21 cellular contexts compared by ENCODE assay signal in genomic region chr1:79660127-79660526, GRCh38.
DNase-seq lines count a peak whose midpoint lies in the region; ATAC-seq, FAIRE-seq and TF ChIP-seq lines count a peak whose summit lies in the region.
"Had no signal": no experiment of that assay in that cellular context is flagged by ENCODE, and none has a peak within 500 bp of the region (broad histone marks: within the 10 kb centered on the region; RNA-seq: fewer than 3 reads in every experiment).

No MANE protein-coding gene starts in this region.

- H3K27ac ChIP-seq in A549: no peak overlapping the region
- H3K27ac ChIP-seq in SK-N-MC: 0 out of 2 replicates have a peak overlapping the region, but pooled peaks have one; percentile 15
- no peak overlapping the region for H3K27ac ChIP-seq in brain microvascular endothelial cell
- H3K27ac ChIP-seq: BLaER1 had no signal

- intact Hi-C loops in activated CD4-positive, alpha-beta T cell treated with anti-CD3 and anti-CD28 coated beads, Interleukin-2, amount 10 ng/mL, durations not matched to agents 24 days and 14 days (cut with micrococcal nuclease): no loop called here

- TF ChIP-seq RAD21 in A549 (conservative IDR thresholded peaks at IDR 0.05 in 1 of 2, IDR thresholded peaks at IDR 0.05 in 1 of 2): no peak

- no peak for TF ChIP-seq CTCF in A549 (IDR thresholded peaks at IDR 0.05)
- TF ChIP-seq CTCF in brain microvascular endothelial cell (IDR thresholded peaks at IDR 0.05; ENCODE audit: low read depth, low read length, missing control alignments): no peak

- no peak overlapping the region for H3K4me3 ChIP-seq in A549
- H3K4me3 ChIP-seq in SK-N-MC: no peak overlapping the region
- no peak overlapping the region for H3K4me3 ChIP-seq in brain microvascular endothelial cell (ENCODE audit: low read depth, low read length)
- H3K4me3 ChIP-seq: BLaER1 had no signal

- no peak for FAIRE-seq in A549 (lab: Jason Lieb, UNC)
- FAIRE-seq: A204.1, GM12891 had no signal

- no peak overlapping the region for H3K4me3 Mint-ChIP-seq in activated CD4-positive, alpha-beta T cell treated with anti-CD3 and anti-CD28 coated beads, Interleukin-2, amount 10 ng/mL, durations not matched to agents 24 days and 14 days
- H3K4me3 Mint-ChIP-seq: CD8-positive, alpha-beta T cell had no signal

- H3K9me3 Mint-ChIP-seq in activated CD4-positive, alpha-beta T cell treated with anti-CD3 and anti-CD28 coated beads, Interleukin-2, amount 10 ng/mL, durations not matched to agents 24 days and 14 days: no peaks in the 10 kb centered on the region

- H3K36me3 Mint-ChIP-seq in activated CD4-positive, alpha-beta T cell treated with anti-CD3 and anti-CD28 coated beads, Interleukin-2, amount 10 ng/mL, durations not matched to agents 24 days and 14 days (ENCODE audit: low read depth): no peaks in the 10 kb centered on the region
- H3K36me3 Mint-ChIP-seq: CD8-positive, alpha-beta T cell had no signal

- TF ChIP-seq POLR2A in A549 (IDR thresholded peaks at IDR 0.05; ENCODE audit: low read length): no peak

- no peak for TF ChIP-seq EP300 in A549 (IDR thresholded peaks at IDR 0.05)

- H3K27me3 ChIP-seq in brain microvascular endothelial cell (replicated peaks): no peaks in the 10 kb centered on the region
- H3K27me3 ChIP-seq: BLaER1 had no signal

- CTCF ChIA-PET in A549 (lab: Yijun Ruan, JAX): no interaction called here

- ATAC-seq in A549: no peak
- peak; percentile 65 for ATAC-seq in GM18870 (IDR thresholded peaks at IDR 0.05; ENCODE audit: unreplicated experiment)
- ATAC-seq in HG03342 (IDR thresholded peaks at IDR 0.05; ENCODE audit: unreplicated experiment): peak; percentile 45
- ATAC-seq: CD8-positive, alpha-beta T cell; HCT116 had no signal

- H3K27ac Mint-ChIP-seq in activated CD4-positive, alpha-beta T cell treated with anti-CD3 and anti-CD28 coated beads, Interleukin-2, amount 10 ng/mL, durations not matched to agents 24 days and 14 days: no peak overlapping the region
- H3K27ac Mint-ChIP-seq: CD8-positive, alpha-beta T cell had no signal

- in situ Hi-C loops in brain microvascular endothelial cell (cut with HindIII; ENCODE audit: low pct_ligation_motif_present, low sequenced_read_pairs): no loop called here

- H3K4me1 ChIP-seq in A549: no peaks in the 10 kb centered on the region
- H3K4me1 ChIP-seq: BLaER1 had no signal

- POLR2A ChIA-PET in A549 (lab: Yijun Ruan, JAX): no interaction called here

- H3K4me2 ChIP-seq in A549: no peak overlapping the region
- H3K4me2 ChIP-seq: BLaER1 had no signal

- H3K36me3 ChIP-seq in SK-N-MC (ENCODE audit: insufficient read depth, low read length) (no peaks in the 10 kb centered on the region), brain microvascular endothelial cell (replicated peaks) (no peaks in the 10 kb centered on the region)
- H3K36me3 ChIP-seq: BLaER1 had no signal

- H3K9me3 ChIP-seq in A549 (no peaks in the 10 kb centered on the region), SK-N-MC (ENCODE audit: low read depth, low read length) (no peaks in the 10 kb centered on the region)
- H3K9me3 ChIP-seq: BLaER1 had no signal

- H3K4me1 Mint-ChIP-seq in activated CD4-positive, alpha-beta T cell treated with anti-CD3 and anti-CD28 coated beads, Interleukin-2, amount 10 ng/mL, durations not matched to agents 24 days and 14 days: no peaks in the 10 kb centered on the region

- H3K9ac ChIP-seq in SK-N-MC (ENCODE audit: insufficient read length): no peak overlapping the region
- H3K9ac ChIP-seq: BLaER1 had no signal

- WGBS in A549 (ENCODE audit: missing lambda C conversion rate): 32% methylated on average over 2 of the region's 2 CpGs

- DNase-seq in A549 (ENCODE audit: low read depth in 1 of 2, low spot score in 1 of 2): no peak
- DNase-seq in SK-N-MC (ENCODE audit: low read depth, low spot score): peak; percentile 52
- DNase-seq in activated CD4-positive, alpha-beta T cell treated with anti-CD3 and anti-CD28 coated beads for 4 hours: no peak
- DNase-seq in brain microvascular endothelial cell: no peak
- DNase-seq in stimulated activated CD4-positive, alpha-beta T cell treated with anti-CD3 and anti-CD28 coated beads, Interleukin-15, amount 100 ng/mL, for 24 hours: no peak
- no peak for DNase-seq in activated CD4-positive, alpha-beta T cell treated with anti-CD3 and anti-CD28 coated beads, Interleukin-2, amount 10 ng/mL, durations not matched to agents 24 days and 14 days
- DNase-seq: Calu3; CD8-positive, alpha-beta T cell; DMS53; EL; KG1; NCI-H1417 treated with DMSO at 0.1 percent for 48 hours; NCI-H187 treated with DMSO at 0.1 percent for 48 hours; NCI-H345; NCI-H524 treated with DMSO at 0.1 percent for 48 hours had no signal

- H3K27me3 Mint-ChIP-seq in activated CD4-positive, alpha-beta T cell treated with anti-CD3 and anti-CD28 coated beads, Interleukin-2, amount 10 ng/mL, durations not matched to agents 24 days and 14 days: no peaks in the 10 kb centered on the region

TF ChIP-seq in A549, 52 proteins besides CTCF, POLR2A, EP300 and RAD21:
- TF ChIP-seq BCL3 (IDR thresholded peaks at IDR 0.05) (no peak), SMC3 (IDR thresholded peaks at IDR 0.05) (no peak), RCOR1 (IDR thresholded peaks at IDR 0.05; ENCODE audit: low read depth, low read length) (no peak), CBX2 (IDR thresholded peaks at IDR 0.05; ENCODE audit: borderline replicate concordance, low read depth) (no peak), NFE2L2 (conservative IDR thresholded peaks at IDR 0.05; ENCODE audit: low read length) (no peak), JUNB (IDR thresholded peaks at IDR 0.05) (no peak), MAFK (IDR thresholded peaks at IDR 0.05; ENCODE audit: partially characterized antibody) (peak; percentile 48)
TF ChIP-seq in A549: peak in this region for 1.

Comparison
In these comparisons a context has a peak if more than half of its experiments do, and no peak if none do; other contexts are left out.
1. ATAC-seq: peak in GM18870 (single experiment) and HG03342 (single experiment); none in A549 (0 of 2).